Comparison of ENCODE assay signal across 17 cellular contexts in the genomic region with DNA sequence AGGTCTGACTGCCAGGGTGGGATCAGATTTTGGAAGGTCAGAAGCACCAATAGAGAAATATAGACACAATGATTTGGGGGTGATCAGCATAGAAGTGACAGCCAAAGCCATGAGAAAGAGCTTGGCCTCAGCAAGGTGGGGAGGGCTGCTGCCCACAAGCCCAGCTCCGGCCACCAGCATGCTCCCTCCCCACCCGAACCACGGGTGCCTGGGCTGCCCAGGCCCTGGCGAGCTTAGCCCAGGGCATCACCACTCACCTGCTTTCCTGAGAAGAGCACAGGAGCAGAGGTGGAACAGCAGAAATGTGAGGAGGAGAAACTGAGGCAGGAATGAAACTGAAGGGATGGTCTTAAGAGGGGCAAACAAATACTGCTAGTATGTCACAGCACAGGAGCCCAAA. TPM values are rescaled to one million over a fixed set of nuclear protein-coding genes. Genes with fewer than 3 reads are reported as not detected.
DNase-seq lines count a peak whose midpoint lies in the region; ATAC-seq, FAIRE-seq and TF ChIP-seq lines count a peak whose summit lies in the region.
"Had no signal": no experiment of that assay in that cellular context is flagged by ENCODE, and none has a peak within 500 bp of the region (broad histone marks: within the 10 kb centered on the region; RNA-seq: fewer than 3 reads in every experiment).

No MANE protein-coding gene starts in this region.

- ATAC-seq in RWPE2 (ENCODE audit: low read depth) = peak; percentile 15
- no peak for ATAC-seq in HepG2
- ATAC-seq in left ventricle myocardium superior = no peak

- peak overlapping the region; percentile 78; the same call in 1 of the 2 replicates for H2BK12ac ChIP-seq in H1 (ENCODE audit: low read depth, low read length)

- H2AFZ ChIP-seq in ACC112 (ENCODE audit: low read length, unreplicated experiment) (no peak overlapping the region), H1 (ENCODE audit: low read length) (no peak overlapping the region), HepG2 (ENCODE audit: low read length) (no peak overlapping the region)

- intact Hi-C loops in HepG2 (cut with micrococcal nuclease; ENCODE audit: unreplicated experiment) = loop anchor here (5.0 kb wide), 1 partner anchor 52 kb away; the partner anchor contains the start of gene PC
- intact Hi-C loops in left ventricle myocardium superior (cut with micrococcal nuclease) = no loop called here

- no peak overlapping the region for H3K4ac ChIP-seq in H1 (replicated peaks; ENCODE audit: insufficient read length, low read depth, low read length)

- no peak overlapping the region for H4K91ac ChIP-seq in H1 (replicated peaks; ENCODE audit: insufficient read length, low read length)

- no peak overlapping the region for H4K5ac ChIP-seq in H1 (ENCODE audit: insufficient read length, low read depth, low read length)

- H3K27me3 ChIP-seq in ACC112 (ENCODE audit: insufficient read depth, low read length) (no peaks in the 10 kb centered on the region), RWPE2 (ENCODE audit: insufficient read depth, poor library complexity, severe bottlenecking) (no peaks in the 10 kb centered on the region), H1 (replicated peaks in 1 of 4; ENCODE audit: control insufficient read depth in 3 of 4, extremely low read depth in 1 of 4, insufficient read depth in 3 of 4, low read length in 3 of 4) (no peaks in the 10 kb centered on the region), HepG2 (ENCODE audit: control insufficient read depth in 1 of 2, insufficient read depth in 2 of 2, low read length in 2 of 2) (no peaks in the 10 kb centered on the region), suprapubic skin (no peaks in the 10 kb centered on the region)

- H4K20me1 ChIP-seq in H1 (replicated peaks in 1 of 2; ENCODE audit: control insufficient read depth in 1 of 2, insufficient read depth in 2 of 2, low read length in 2 of 2) = no peaks in the 10 kb centered on the region
- H4K20me1 ChIP-seq in HepG2 (ENCODE audit: insufficient read depth, low read length) = no peaks in the 10 kb centered on the region

- no peak overlapping the region for H3K4me3 ChIP-seq in ACC112 (ENCODE audit: low read depth, low read length)
- H3K4me3 ChIP-seq in RWPE2 (ENCODE audit: severe bottlenecking) = peak overlapping the region; percentile 13
- no peak overlapping the region for H3K4me3 ChIP-seq in H1 (ENCODE audit: extremely low read depth in 1 of 4, insufficient read depth in 2 of 4, low read depth in 3 of 4, low read length in 4 of 4)
- peak overlapping the region; percentile 47 to 70 (median 60) for H3K4me3 ChIP-seq in HepG2 (replicated peaks in 1 of 3; ENCODE audit: insufficient read depth in 1 of 3, low read depth in 2 of 3, low read length in 3 of 3)
- H3K4me3 ChIP-seq in suprapubic skin = no peak overlapping the region

- H3K4me1 ChIP-seq in ACC112 (ENCODE audit: control insufficient read depth, insufficient read depth, low read length, unreplicated experiment) (peaks cover 20% of the 10 kb centered on the region), RWPE2 (ENCODE audit: insufficient read depth, poor library complexity, severe bottlenecking) (peaks cover 29% of the 10 kb centered on the region), H1 (replicated peaks in 1 of 4; ENCODE audit: control insufficient read depth in 3 of 4, insufficient read depth in 4 of 4, low read length in 3 of 4) (peaks cover 2 to 24% (median 13%) of the 10 kb centered on the region in 4 experiments), HepG2 (ENCODE audit: insufficient read depth, low read length) (peaks cover 94% of the 10 kb centered on the region), suprapubic skin (peaks cover 22% of the 10 kb centered on the region)

- H3K23me2 ChIP-seq in H1 (ENCODE audit: low read depth, low read length) = no peaks in the 10 kb centered on the region

- TF ChIP-seq EP300 in H1 (IDR thresholded peaks at IDR 0.05; ENCODE audit: borderline replicate concordance in 1 of 2, low read depth in 2 of 2, low read length in 2 of 2) (no peak), HepG2 (IDR thresholded peaks at IDR 0.05; ENCODE audit: low read depth in 2 of 2, low read length in 2 of 2) (no peak), HepG2 (CRISPR knock-in tag; IDR thresholded peaks at IDR 0.05; ENCODE audit: borderline replicate concordance) (no peak), suprapubic skin (IDR thresholded peaks at IDR 0.05) (no peak)

- POLR2A ChIA-PET in H1 (lab: Charles Lee; ENCODE audit: partially characterized antibody) = no interaction called here
- POLR2A ChIA-PET in HepG2 (lab: Yijun Ruan, JAX) = interaction anchor here (0.7 to 4.0 kb wide), 5 partner anchors 9 to 66 kb away, joined by 3 to 15 read pairs (median 3); partner anchors contain the start of gene PC

- H2BK15ac ChIP-seq in H1 (ENCODE audit: low read length) = peak overlapping the region; percentile 90; the same call in 1 of the 2 replicates

- no peak overlapping the region for H3K56ac ChIP-seq in H1 (replicated peaks; ENCODE audit: insufficient read length, low read depth, low read length)

- no peak overlapping the region for H3K14ac ChIP-seq in H1 (ENCODE audit: insufficient read length)

- TF ChIP-seq POLR2A in H1 (IDR thresholded peaks at IDR 0.05; ENCODE audit: control extremely low read depth in 1 of 2, low read depth in 2 of 2, low read length in 2 of 2) (no peak), HepG2 (IDR thresholded peaks at IDR 0.05; ENCODE audit: insufficient read depth in 1 of 2, low read depth in 2 of 2, low read length in 2 of 2) (no peak), suprapubic skin (IDR thresholded peaks at IDR 0.05) (no peak)

- TF ChIP-seq CTCF in RWPE2 (IDR thresholded peaks at IDR 0.05; ENCODE audit: poor library complexity, severe bottlenecking) (no peak), H1 (IDR thresholded peaks at IDR 0.05; ENCODE audit: control extremely low read depth in 1 of 3, insufficient read depth in 1 of 3, low read depth in 1 of 3, low read length in 3 of 3) (no peak), HepG2 (CRISPR knock-in tag; IDR thresholded peaks at IDR 0.05) (no peak), suprapubic skin (IDR thresholded peaks at IDR 0.05) (no peak), GM20000 (IDR thresholded peaks at IDR 0.05; ENCODE audit: extremely low read depth, missing control alignments) (no peak)

- H3K36me3 ChIP-seq in ACC112 (ENCODE audit: insufficient read depth, low read length) (no peaks in the 10 kb centered on the region), RWPE2 (ENCODE audit: low read depth) (no peaks in the 10 kb centered on the region), H1 (ENCODE audit: control insufficient read depth in 2 of 4, insufficient read depth in 4 of 4, low read length in 3 of 4) (no peaks in the 10 kb centered on the region), HepG2 (replicated peaks in 1 of 2; ENCODE audit: control insufficient read depth in 1 of 2, insufficient read depth in 2 of 2, low read length in 2 of 2) (0 out of 5 replicates have a peak, but pooled peaks cover 0 to 2% of the 10 kb centered on the region in 2 experiments), suprapubic skin (no peaks in the 10 kb centered on the region)

- H3K27ac ChIP-seq in ACC112 (ENCODE audit: low read depth, low read length) (peak overlapping the region; percentile 10; the same call in 1 of the 2 replicates), RWPE2 (ENCODE audit: poor library complexity, severe bottlenecking) (peak overlapping the region; percentile 84), H1 (ENCODE audit: low read depth, low read length) (no peak overlapping the region), HepG2 (ENCODE audit: extremely low read length, insufficient read depth, low read length) (peak overlapping the region; percentile 89), suprapubic skin (no peak overlapping the region)

- FAIRE-seq in H1 (lab: Jason Lieb, UNC) = no peak
- FAIRE-seq in HepG2 (lab: Jason Lieb, UNC) = no peak
- FAIRE-seq: GM19239, RCC 7860 had no signal

- no peak overlapping the region for H4K8ac ChIP-seq in H1 (ENCODE audit: extremely low read depth, insufficient read depth, low read length)

- H2BK120ac ChIP-seq in H1 (replicated peaks; ENCODE audit: low read depth, low read length) = peak overlapping the region; percentile 48

- 100% methylated on average over 4 of the region's 4 CpGs; no CpG with 5 or more reads in 1 of the 2 experiments for WGBS in H1 (ENCODE audit: extremely low coverage in 1 of 2, insufficient coverage in 1 of 2, insufficient read length in 1 of 2, insufficient replicate concordance in 2 of 2, low coverage in 1 of 2, low lambda C conversion rate in 2 of 2, missing lambda C conversion rate in 1 of 2), 2 experiments
- WGBS in HepG2 (ENCODE audit: low lambda C conversion rate) = 52% methylated on average over 4 of the region's 4 CpGs
- WGBS in suprapubic skin = 84% methylated on average over 4 of the region's 4 CpGs

- in situ Hi-C loops in HepG2 (cut with HindIII; ENCODE audit: extremely low pct_ligation_motif_present, low pct_unique_long_range_greater_than_20kb) = no loop called here

- H2BK5ac ChIP-seq in H1 (ENCODE audit: low read depth, low read length) = peak overlapping the region; percentile 68; the same call in 1 of the 2 replicates

- H3K79me2 ChIP-seq in ACC112 (ENCODE audit: control insufficient read depth, insufficient read depth, low read length, unreplicated experiment) (no peaks in the 10 kb centered on the region), H1 (ENCODE audit: control insufficient read depth in 1 of 2, insufficient read depth in 2 of 2, low read length in 2 of 2) (no peaks in the 10 kb centered on the region), HepG2 (ENCODE audit: insufficient read depth, low read length) (peaks cover 57% of the 10 kb centered on the region)

- no peaks in the 10 kb centered on the region for H3K9me3 ChIP-seq in RWPE2 (ENCODE audit: severe bottlenecking)
- no peaks in the 10 kb centered on the region for H3K9me3 ChIP-seq in H1 (ENCODE audit: insufficient read depth in 2 of 2, low read depth in 1 of 2, low read length in 1 of 2)
- H3K9me3 ChIP-seq in HepG2 (ENCODE audit: low read length) = no peaks in the 10 kb centered on the region
- H3K9me3 ChIP-seq in suprapubic skin = no peaks in the 10 kb centered on the region

- H3K23ac ChIP-seq in H1 (ENCODE audit: insufficient read length) = no peak overlapping the region

- peak overlapping the region; percentile 70 for H2AK5ac ChIP-seq in H1 (ENCODE audit: low read depth, low read length)

- H3K9ac ChIP-seq in H1 (replicated peaks in 1 of 4; ENCODE audit: extremely low read depth in 1 of 4, low read depth in 3 of 4, low read length in 3 of 4) (no peak overlapping the region), HepG2 (ENCODE audit: insufficient read depth, low read depth, low read length) (peak overlapping the region; percentile 74)

- DNase-seq in RWPE2 (ENCODE audit: low spot score) (no peak), H1 (ENCODE audit: low read depth in 1 of 2, low spot score in 2 of 2) (no peak), HepG2 (ENCODE audit: low spot score) (no peak), suprapubic skin (ENCODE audit: low spot score in 2 of 2) (no peak), GM20000 (ENCODE audit: low spot score) (no peak), left ventricle myocardium superior (no peak), DMS79 treated with DMSO at 0.1 percent for 48 hours (lab: John Stamatoyannopoulos, UW) (no peak)
- DNase-seq: DMS53, GOT3, Karpas-422, NCI-H1105 treated with DMSO at 0.1 percent for 48 hours, NCI-H187, NCI-H446, NCI-H748 treated with DMSO at 0.1 percent for 48 hours had no signal

- TF ChIP-seq RAD21 in H1 (IDR thresholded peaks at IDR 0.05 in 1 of 2, conservative IDR thresholded peaks at IDR 0.05 in 1 of 2; ENCODE audit: low read depth in 2 of 2, low read length in 2 of 2) (no peak), HepG2 (CRISPR knock-in tag; IDR thresholded peaks at IDR 0.05) (no peak)

- no peaks in the 10 kb centered on the region; the same call in 1 of the 2 replicates for H3K79me1 ChIP-seq in H1 (ENCODE audit: low read depth, low read length)

- no peak overlapping the region for H3K18ac ChIP-seq in H1 (ENCODE audit: extremely low read depth, low read length)

- BruUV-seq in HepG2 (replicated peaks; lab: Mats Ljungman, UMichigan) = no TSS peak

- H3K4me2 ChIP-seq in H1 (ENCODE audit: insufficient read depth in 1 of 2, low read depth in 2 of 2, low read length in 2 of 2) = peak overlapping the region in 1 of 2 experiments; percentile 63; a peak in 1 of 4 replicates
- peak overlapping the region; percentile 97 for H3K4me2 ChIP-seq in HepG2 (ENCODE audit: low read depth, low read length)

- CTCF ChIA-PET in H1 (lab: Charles Lee; ENCODE audit: partially characterized antibody) = interaction anchor here (1.0 to 5.2 kb wide), 2 partner anchors 12 to 27 kb away, joined by 3 to 27 read pairs; no protein-coding TSS in a partner anchor
- CTCF ChIA-PET in HepG2 (lab: Yijun Ruan, JAX; ENCODE audit: low intra/inter-chr PET ratio, low total read pairs) = no interaction called here

- H2BK20ac ChIP-seq in H1 (ENCODE audit: low read length) = 0 out of 2 replicates have a peak overlapping the region, but pooled peaks have one; percentile 87

RNA-seq across cellular contexts. Expression of gene LRFN4, which starts 48.8 kb away (rescaled TPM):
- 64.3 and 67.6 TPM in 2 replicates for total RNA-seq in H1 (2021; fragmentation: NEBNext Ultra II Directional; extraction: Animal tissue kit (Norgen Biotek cat#: 25700))
- polyA plus RNA-seq in H1 (2011; rRNA removed) = 49.8 and 66.9 TPM in 2 replicates
- 38.6 TPM for polyA plus RNA-seq in H1 (2011; cell fraction: cytosol; rRNA removed)
- polyA plus RNA-seq in H1 (2011; cell fraction: nucleus; rRNA removed) = 112 TPM
- polyA plus RNA-seq in H1 (2012, experiment 1 of 2) = 24.3 to 37.8 TPM (median 34.2 TPM) in 4 replicates
- polyA plus RNA-seq in H1 (2012, experiment 2 of 2) = 32.6 TPM
- 37.5 TPM for polyA plus RNA-seq in H1 (2013, experiment 1 of 2)
- 32.3 TPM for polyA plus RNA-seq in H1 (2013, experiment 2 of 2)
- 8.3 and 9.8 TPM in 2 replicates for polyA minus RNA-seq in H1 (2011; rRNA and poly(A)+ RNA removed)
- 32.6 TPM for polyA minus RNA-seq in H1 (2011; cell fraction: cytosol; rRNA and poly(A)+ RNA removed)
- 32.0 TPM for polyA minus RNA-seq in H1 (2011; cell fraction: nucleus; rRNA and poly(A)+ RNA removed)
- total RNA-seq in HepG2 (2016; rRNA removed; fragmentation: Illumina TruSeq; extraction: Trizol) = 4.4 and 6.8 TPM in 2 replicates
- 1.1 TPM in 2 replicates for total RNA-seq in HepG2 (2016; cell fraction: cytosol; rRNA removed; fragmentation: Illumina TruSeq; extraction: Trizol; ENCODE audit: low read depth)
- 3.5 and 6.4 TPM in 2 replicates for total RNA-seq in HepG2 (2016; cell fraction: insoluble cytoplasmic fraction; rRNA removed; fragmentation: Illumina TruSeq; extraction: Trizol)
- total RNA-seq in HepG2 (2016; cell fraction: membrane; rRNA removed; fragmentation: Illumina TruSeq; extraction: Trizol) = 4.1 and 5.5 TPM in 2 replicates
- total RNA-seq in HepG2 (2016; cell fraction: nucleus; rRNA removed; fragmentation: Illumina TruSeq; extraction: Trizol) = 2.9 and 5.5 TPM in 2 replicates
- polyA plus RNA-seq in HepG2 (2011; rRNA removed) = 1.3 and 2.4 TPM in 2 replicates
- polyA plus RNA-seq in HepG2 (2011; cell fraction: cytosol; rRNA removed) = 1.7 and 3.3 TPM in 2 replicates
- polyA plus RNA-seq in HepG2 (2011; cell fraction: nucleus; rRNA removed) = 7.1 and 9.6 TPM in 2 replicates
- 1.2 and 2.5 TPM in 2 replicates for polyA plus RNA-seq in HepG2 (2012)
- 1.4 and 1.5 TPM in 2 replicates for polyA plus RNA-seq in HepG2 (2016; cell fraction: cytosol; fragmentation: Illumina TruSeq; extraction: Trizol; ENCODE audit: low read depth)
- 3.8 and 4.4 TPM in 2 replicates for polyA plus RNA-seq in HepG2 (2016; cell fraction: insoluble cytoplasmic fraction; fragmentation: Illumina TruSeq; extraction: Trizol; ENCODE audit: low read depth)
- polyA plus RNA-seq in HepG2 (2016; cell fraction: membrane; fragmentation: Illumina TruSeq; extraction: Trizol; ENCODE audit: low read depth) = 3.3 and 4.1 TPM in 2 replicates
- polyA plus RNA-seq in HepG2 (2016; cell fraction: nucleus; fragmentation: Illumina TruSeq; extraction: Trizol; ENCODE audit: insufficient read depth, low read depth) = 7.3 and 8.5 TPM in 2 replicates
- polyA minus RNA-seq in HepG2 (2011; rRNA and poly(A)+ RNA removed; ENCODE audit: low replicate concordance) = 3.9 and 38.9 TPM in 2 replicates
- 2.7 and 3.0 TPM in 2 replicates for polyA minus RNA-seq in HepG2 (2011; cell fraction: cytosol; rRNA and poly(A)+ RNA removed)
- 1.1 and 1.5 TPM in 2 replicates for polyA minus RNA-seq in HepG2 (2011; cell fraction: nucleus; rRNA and poly(A)+ RNA removed)
- total RNA-seq in suprapubic skin = 1 to 10 TPM; 6.0 to 8.5 (median 8.3) TPM
- total RNA-seq in left ventricle myocardium superior = 17.2 TPM

RNA-seq across cellular contexts. Expression of gene PC, which starts 52.6 kb away (rescaled TPM):
- total RNA-seq in H1 (2021; fragmentation: NEBNext Ultra II Directional; extraction: Animal tissue kit (Norgen Biotek cat#: 25700)) = 27.2 and 27.5 TPM in 2 replicates
- 11.5 and 22.5 TPM in 2 replicates for polyA plus RNA-seq in H1 (2011; rRNA removed)
- 13.7 TPM for polyA plus RNA-seq in H1 (2011; cell fraction: cytosol; rRNA removed)
- 62.5 TPM for polyA plus RNA-seq in H1 (2011; cell fraction: nucleus; rRNA removed)
- polyA plus RNA-seq in H1 (2012, experiment 1 of 2) = 13.1 to 20.2 TPM (median 19.2 TPM) in 4 replicates
- 21.5 TPM for polyA plus RNA-seq in H1 (2012, experiment 2 of 2)
- polyA plus RNA-seq in H1 (2013, experiment 1 of 2) = 6.5 TPM
- polyA plus RNA-seq in H1 (2013, experiment 2 of 2) = 5.8 TPM
- polyA minus RNA-seq in H1 (2011; rRNA and poly(A)+ RNA removed) = 8.1 and 13.0 TPM in 2 replicates
- polyA minus RNA-seq in H1 (2011; cell fraction: cytosol; rRNA and poly(A)+ RNA removed) = 9.8 TPM
- 22.3 TPM for polyA minus RNA-seq in H1 (2011; cell fraction: nucleus; rRNA and poly(A)+ RNA removed)
- total RNA-seq in HepG2 (2016; rRNA removed; fragmentation: Illumina TruSeq; extraction: Trizol) = 32.6 and 39.0 TPM in 2 replicates
- 4.6 and 5.9 TPM in 2 replicates for total RNA-seq in HepG2 (2016; cell fraction: cytosol; rRNA removed; fragmentation: Illumina TruSeq; extraction: Trizol; ENCODE audit: low read depth)
- total RNA-seq in HepG2 (2016; cell fraction: insoluble cytoplasmic fraction; rRNA removed; fragmentation: Illumina TruSeq; extraction: Trizol) = 28.7 and 37.9 TPM in 2 replicates
- total RNA-seq in HepG2 (2016; cell fraction: membrane; rRNA removed; fragmentation: Illumina TruSeq; extraction: Trizol) = 11.9 and 12.9 TPM in 2 replicates
- total RNA-seq in HepG2 (2016; cell fraction: nucleus; rRNA removed; fragmentation: Illumina TruSeq; extraction: Trizol) = 28.9 and 34.0 TPM in 2 replicates
- 27.2 and 29.0 TPM in 2 replicates for polyA plus RNA-seq in HepG2 (2011; rRNA removed)
- 29.7 and 35.1 TPM in 2 replicates for polyA plus RNA-seq in HepG2 (2011; cell fraction: cytosol; rRNA removed)
- 127 and 178 TPM in 2 replicates for polyA plus RNA-seq in HepG2 (2011; cell fraction: nucleus; rRNA removed)
- 36.8 and 44.9 TPM in 2 replicates for polyA plus RNA-seq in HepG2 (2012)
- polyA plus RNA-seq in HepG2 (2016; cell fraction: cytosol; fragmentation: Illumina TruSeq; extraction: Trizol; ENCODE audit: low read depth) = 5.4 and 6.3 TPM in 2 replicates
- 32.2 and 39.6 TPM in 2 replicates for polyA plus RNA-seq in HepG2 (2016; cell fraction: insoluble cytoplasmic fraction; fragmentation: Illumina TruSeq; extraction: Trizol; ENCODE audit: low read depth)
- polyA plus RNA-seq in HepG2 (2016; cell fraction: membrane; fragmentation: Illumina TruSeq; extraction: Trizol; ENCODE audit: low read depth) = 8.2 and 9.4 TPM in 2 replicates
- polyA plus RNA-seq in HepG2 (2016; cell fraction: nucleus; fragmentation: Illumina TruSeq; extraction: Trizol; ENCODE audit: insufficient read depth, low read depth) = 54.7 and 57.4 TPM in 2 replicates
- polyA minus RNA-seq in HepG2 (2011; rRNA and poly(A)+ RNA removed; ENCODE audit: low replicate concordance) = 64.1 and 66.8 TPM in 2 replicates
- polyA minus RNA-seq in HepG2 (2011; cell fraction: cytosol; rRNA and poly(A)+ RNA removed) = 36.4 and 37.4 TPM in 2 replicates
- polyA minus RNA-seq in HepG2 (2011; cell fraction: nucleus; rRNA and poly(A)+ RNA removed) = 29.3 and 32.8 TPM in 2 replicates
- 10 to 100 TPM; 10.8 to 25.4 (median 13.9) TPM for total RNA-seq in suprapubic skin
- 5.2 TPM for total RNA-seq in left ventricle myocardium superior

Comparison
In these comparisons a context has a peak if more than half of its experiments do, and no peak if none do; other contexts are left out.
1. H3K27ac ChIP-seq: peak in ACC112 (single experiment), RWPE2 (single experiment) and HepG2 (single experiment); none in H1 (single experiment) and suprapubic skin (single experiment).
2. H3K4me3 ChIP-seq: peak in RWPE2 (single experiment) and HepG2 (3 of 3); none in ACC112 (single experiment), H1 (0 of 4) and suprapubic skin (single experiment).